Comparison of ENCODE assay signal across 12 cellular contexts in genomic region chr2:205865794-205866490, GRCh38.
DNase-seq lines count a peak whose midpoint lies in the region; ATAC-seq and TF ChIP-seq lines count a peak whose summit lies in the region.
"Had no signal": no experiment of that assay in that cellular context is flagged by ENCODE, and none has a peak within 500 bp of the region (broad histone marks: within the 10 kb centered on the region; RNA-seq: fewer than 3 reads in every experiment).

No MANE protein-coding gene starts in this region.

- no peak for TF ChIP-seq POLR2A in gastroesophageal sphincter (IDR thresholded peaks at IDR 0.05)

- TF ChIP-seq CTCF in BE2C (IDR thresholded peaks at IDR 0.05; ENCODE audit: low read depth, low read length): no peak
- TF ChIP-seq CTCF in gastroesophageal sphincter (IDR thresholded peaks at IDR 0.05): no peak

- WGBS in gastroesophageal sphincter (ENCODE audit: low coverage in 1 of 2), 2 donors: 36 to 55% methylated on average over 5 of the region's 11 CpGs

- peaks cover 8% of the 10 kb centered on the region for H3K4me1 ChIP-seq in BE2C
- peaks cover 0 to 14% (median 4%) of the 10 kb centered on the region in 3 donors for H3K4me1 ChIP-seq in gastroesophageal sphincter

- H3K4me3 ChIP-seq in BE2C (ENCODE audit: low read depth, low read length) (no peak overlapping the region), gastroesophageal sphincter (no peak overlapping the region)

- intact Hi-C loops in left colon (cut with DNase I, micrococcal nuclease): no loop called here

- H3K9me3 ChIP-seq in BE2C: no peaks in the 10 kb centered on the region; the same call in 1 of the 2 replicates
- no peaks in the 10 kb centered on the region for H3K9me3 ChIP-seq in gastroesophageal sphincter

- H3K36me3 ChIP-seq in BE2C: no peaks in the 10 kb centered on the region
- H3K36me3 ChIP-seq in gastroesophageal sphincter: no peaks in the 10 kb centered on the region

- peak; percentile 72 for DNase-seq in BE2C
- DNase-seq in NCI-H1092 treated with DMSO at 0.1 percent for 48 hours (lab: John Stamatoyannopoulos, UW): peak; percentile 89
- DNase-seq in NCI-H774 (lab: John Stamatoyannopoulos, UW): peak; percentile 40
- DNase-seq in dedifferentiated amniotic fluid mesenchymal stem cell (ENCODE audit: extremely low spot score): no peak
- no peak for DNase-seq in left colon
- DNase-seq: activated CD8-positive, alpha-beta memory T cell treated with anti-CD3 and anti-CD28 coated beads, Interleukin-2, amount 10 ng/mL, durations not matched to agents 7 days and 5 days; amniotic stem cell; stimulated activated CD4-positive, alpha-beta T cell treated with anti-CD3 and anti-CD28 coated beads, Interleukin-15, amount 100 ng/mL, for 24 hours had no signal

- ATAC-seq in gastroesophageal sphincter (no peak), GM19351 (IDR thresholded peaks at IDR 0.05; ENCODE audit: unreplicated experiment) (no peak), left colon (no peak), GM19455 (IDR thresholded peaks at IDR 0.05; ENCODE audit: unreplicated experiment) (no peak)
- ATAC-seq: activated CD8-positive, alpha-beta memory T cell treated with anti-CD3 and anti-CD28 coated beads, Interleukin-2, amount 10 ng/mL, durations not matched to agents 7 days and 5 days; natural killer cell treated with Interleukin-12 subunit alpha and Interleukin-12 subunit beta and Interleukin-15 and Interleukin-18, amount 100 ng/mL, for 72 hours had no signal

- TF ChIP-seq EP300 in gastroesophageal sphincter (IDR thresholded peaks at IDR 0.05): no peak

- no peaks in the 10 kb centered on the region for H3K27me3 ChIP-seq in BE2C
- no peaks in the 10 kb centered on the region for H3K27me3 ChIP-seq in gastroesophageal sphincter

- peak overlapping the region in 3 of 4 donors; percentile 6 to 43 (median 25) for H3K27ac ChIP-seq in gastroesophageal sphincter

Comparison
In these comparisons a context has a peak if more than half of its experiments do, and no peak if none do; other contexts are left out.
1. DNase-seq: peak in BE2C (single experiment), NCI-H1092 treated with DMSO at 0.1 percent for 48 hours (single experiment) and NCI-H774 (single experiment); none in dedifferentiated amniotic fluid mesenchymal stem cell (single experiment) and left colon (0 of 2).